ENCODE assay signal across 7 cellular contexts in genomic region chr7:143606088-143606487, GRCh38. TPM values are rescaled to one million over a fixed set of nuclear protein-coding genes. Genes with fewer than 3 reads are reported as not detected.
"Had no signal": no experiment of that assay in that cellular context is flagged by ENCODE, and none has a peak within 500 bp of the region (broad histone marks: within the 10 kb centered on the region; RNA-seq: fewer than 3 reads in every experiment).

No MANE protein-coding gene starts in this region.

RNA-seq across cellular contexts. Expression of gene CTAGE15, which starts 34.5 kb away (rescaled TPM):
- total RNA-seq: activated B cell treated with CpG ODN at 0.5 μM for 24 hours; activated CD4-positive, alpha-beta memory T cell treated with anti-CD3 and anti-CD28 coated beads for 36 hours; activated naive CD4-positive, alpha-beta T cell treated with anti-CD3 and anti-CD28 coated beads for 36 hours; adrenal gland; astrocyte; cardiac septum had no signal
- polyA plus RNA-seq: aorta had no signal
